9 cellular contexts compared by ENCODE assay signal in genomic region chr15:85639752-85640381, GRCh38.
DNase-seq lines count a peak whose midpoint lies in the region; ATAC-seq, FAIRE-seq and TF ChIP-seq lines count a peak whose summit lies in the region.
"Had no signal": no experiment of that assay in that cellular context is flagged by ENCODE, and none has a peak within 500 bp of the region (broad histone marks: within the 10 kb centered on the region; RNA-seq: fewer than 3 reads in every experiment).

No MANE protein-coding gene starts in this region.

- peaks cover 7 to 8% of the 10 kb centered on the region in 2 experiments; a peak in 2 of 3 replicates for H3K36me3 ChIP-seq in HEK293 (ENCODE audit: control insufficient read depth in 2 of 2, insufficient read depth in 1 of 2, low read length in 2 of 2)
- peaks cover 32% of the 10 kb centered on the region for H3K36me3 ChIP-seq in mesodermal cell (ENCODE audit: control insufficient read depth, insufficient read depth, low read length)

- peak overlapping the region; percentile 87 for H3K27ac Mint-ChIP-seq in activated T-helper 17 cell treated with anti-CD3 and anti-CD28 coated beads, Interleukin-2, amount 50 U/mL, for 72 hours
- no peak overlapping the region for H3K27ac Mint-ChIP-seq in nephron progenitor cell

- TF ChIP-seq CTCF in HEK293 (tag by site-specific recombination; IDR thresholded peaks at IDR 0.05) (no peak), nephron progenitor cell (IDR thresholded peaks at IDR 0.05) (no peak)

- H3K9me3 ChIP-seq in HEK293 (ENCODE audit: control insufficient read depth, insufficient read depth, low read depth, low read length) (no peaks in the 10 kb centered on the region; the same call in 1 of the 2 replicates), mesodermal cell (ENCODE audit: control insufficient read depth, low read length) (no peaks in the 10 kb centered on the region)

- POLR2A ChIA-PET in HEK293 (lab: Yijun Ruan, JAX): no interaction called here

- no peaks in the 10 kb centered on the region for H3K27me3 Mint-ChIP-seq in activated T-helper 17 cell treated with anti-CD3 and anti-CD28 coated beads, Interleukin-2, amount 50 U/mL, for 72 hours
- H3K27me3 Mint-ChIP-seq in nephron progenitor cell (ENCODE audit: low read depth, poor library complexity): no peaks in the 10 kb centered on the region

- WGBS in mesodermal cell (ENCODE audit: insufficient coverage in 2 of 2), 2 experiments: 60 to 80% methylated on average over 1 of the region's 3 CpGs

- H3K4me1 ChIP-seq in HEK293 (ENCODE audit: control insufficient read depth, insufficient read depth, low read length) (no peaks in the 10 kb centered on the region; the same call in 1 of the 2 replicates), mesodermal cell (ENCODE audit: control insufficient read depth, insufficient read depth, low read length, poor library complexity, severe bottlenecking) (peaks cover 3% of the 10 kb centered on the region)

- H3K4me3 Mint-ChIP-seq in activated T-helper 17 cell treated with anti-CD3 and anti-CD28 coated beads, Interleukin-2, amount 50 U/mL, for 72 hours: peak overlapping the region; percentile 55
- no peak overlapping the region for H3K4me3 Mint-ChIP-seq in nephron progenitor cell

- ATAC-seq in activated T-helper 17 cell treated with anti-CD3 and anti-CD28 coated beads, Interleukin-2, amount 50 U/mL, for 72 hours (replicated peaks): peak; percentile 96
- ATAC-seq in GM19467 (IDR thresholded peaks at IDR 0.05; ENCODE audit: unreplicated experiment) (no peak), GM21423 (IDR thresholded peaks at IDR 0.05; ENCODE audit: unreplicated experiment) (no peak)

- TF ChIP-seq POLR2A in GM12892 (IDR thresholded peaks at IDR 0.05; ENCODE audit: low read depth, low read length): no peak

- DNase-seq in GM12892 (ENCODE audit: insufficient read length) (no peak), NCI-H1694 (lab: John Stamatoyannopoulos, UW) (no peak), nephron progenitor cell (no peak)
- DNase-seq: NCI-H1105 treated with DMSO at 0.1 percent for 48 hours had no signal

- CTCF ChIA-PET in HEK293 (lab: Yijun Ruan, JAX): interaction anchor here (1.1 kb wide), 1 partner anchor 23 kb away, joined by 4 read pairs; no protein-coding TSS in a partner anchor

- no peak overlapping the region for H3K27ac ChIP-seq in HEK293 (ENCODE audit: extremely low read depth, low read depth, low read length)
- peak overlapping the region; percentile 33 for H3K27ac ChIP-seq in mesodermal cell (ENCODE audit: low read depth, low read length, severe bottlenecking)

- peak; percentile 85 for FAIRE-seq in GM12892 (lab: Jason Lieb, UNC)

- H3K36me3 Mint-ChIP-seq in activated T-helper 17 cell treated with anti-CD3 and anti-CD28 coated beads, Interleukin-2, amount 50 U/mL, for 72 hours (ENCODE audit: low read depth): peaks cover 75% of the 10 kb centered on the region
- peaks cover 77% of the 10 kb centered on the region for H3K36me3 Mint-ChIP-seq in nephron progenitor cell (ENCODE audit: low read depth)

- no peaks in the 10 kb centered on the region for H3K9me3 Mint-ChIP-seq in activated T-helper 17 cell treated with anti-CD3 and anti-CD28 coated beads, Interleukin-2, amount 50 U/mL, for 72 hours
- peaks cover 10% of the 10 kb centered on the region for H3K9me3 Mint-ChIP-seq in nephron progenitor cell

- H3K4me1 Mint-ChIP-seq in activated T-helper 17 cell treated with anti-CD3 and anti-CD28 coated beads, Interleukin-2, amount 50 U/mL, for 72 hours: peaks cover 21% of the 10 kb centered on the region
- peaks cover 26% of the 10 kb centered on the region for H3K4me1 Mint-ChIP-seq in nephron progenitor cell

- H3K4me3 ChIP-seq in HEK293 (ENCODE audit: low read depth, low read length) (no peak overlapping the region), mesodermal cell (ENCODE audit: extremely low read depth, insufficient read depth, low read length, poor library complexity, severe bottlenecking) (no peak overlapping the region)

TF ChIP-seq in HEK293, 187 proteins besides CTCF, POLR2A, EP300 and RAD21:
- TF ChIP-seq ZBTB20 (tag by site-specific recombination; IDR thresholded peaks at IDR 0.05) (0 out of 2 replicates have a peak, but pooled peaks have one; percentile 23), ZNF600 (tag by site-specific recombination; IDR thresholded peaks at IDR 0.05) (peak; percentile 20; the same call in 1 of the 2 replicates), ZNF140 (tag by site-specific recombination; IDR thresholded peaks at IDR 0.05) (no peak), ZNF626 (tag by site-specific recombination; IDR thresholded peaks at IDR 0.05) (no peak), ZFP41 (tag by site-specific recombination; IDR thresholded peaks at IDR 0.05; ENCODE audit: borderline replicate concordance) (no peak)
